Comparison of ENCODE assay signal across 9 cellular contexts in the genomic region with DNA sequence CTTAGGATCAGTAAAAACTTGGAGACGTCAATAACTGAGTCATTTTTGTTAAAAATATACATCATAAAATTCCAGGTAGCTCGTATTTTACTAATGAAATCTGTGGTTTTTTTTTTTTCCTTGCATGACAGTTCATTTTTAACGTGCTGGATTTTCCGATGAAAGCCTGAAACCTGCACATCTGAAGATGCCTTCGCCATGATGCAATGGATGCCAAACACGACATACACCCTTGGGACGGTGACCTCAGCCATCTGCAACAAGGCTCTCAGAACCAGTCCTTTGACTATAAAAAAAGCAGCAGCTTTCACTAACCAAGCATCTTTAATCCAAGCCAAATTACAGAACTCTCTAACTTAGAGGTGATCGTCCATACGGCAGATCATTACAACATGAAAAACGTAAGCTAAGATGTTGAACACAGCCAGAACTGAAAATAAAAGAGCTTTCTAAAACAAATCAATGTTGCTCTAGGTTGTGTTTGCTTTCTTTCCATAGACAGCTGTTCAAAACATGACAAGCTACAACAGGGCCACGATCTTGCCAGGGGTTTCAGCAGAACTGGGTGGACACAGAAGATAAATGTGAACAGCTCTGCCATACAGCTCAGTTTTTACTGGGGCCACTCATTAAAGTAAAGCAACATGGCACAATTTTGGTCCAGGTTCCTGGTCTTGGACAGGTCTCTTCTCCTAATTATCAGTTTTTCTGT. TPM values are rescaled to one million over a fixed set of nuclear protein-coding genes. Genes with fewer than 3 reads are reported as not detected.
DNase-seq lines count a peak whose midpoint lies in the region; ATAC-seq and TF ChIP-seq lines count a peak whose summit lies in the region.
"Had no signal": no experiment of that assay in that cellular context is flagged by ENCODE, and none has a peak within 500 bp of the region (broad histone marks: within the 10 kb centered on the region; RNA-seq: fewer than 3 reads in every experiment).

No MANE protein-coding gene starts in this region.

- H3K27me3 Mint-ChIP-seq in activated naive CD4-positive, alpha-beta T cell treated with anti-CD3 and anti-CD28 coated beads, Interleukin-2, amount 10 ng/mL, durations not matched to agents 7 days and 5 days, result no peaks in the 10 kb centered on the region
- H3K27me3 Mint-ChIP-seq in dendritic cell treated with granulocyte-macrophage colony-stimulating factor and Interleukin-4, amounts not matched to agents 40 ng/mL and 50 ng/mL, for 4 days, result no peaks in the 10 kb centered on the region

- TF ChIP-seq CTCF in WERI-Rb-1 (IDR thresholded peaks at IDR 0.05; ENCODE audit: low read depth, low read length), result no peak

- no peaks in the 10 kb centered on the region for H3K27me3 ChIP-seq in skeletal muscle tissue (ENCODE audit: control insufficient read depth in 3 of 3, insufficient read depth in 3 of 3, low read length in 3 of 3)
- H3K27me3 ChIP-seq in WERI-Rb-1 (ENCODE audit: insufficient read depth, low read depth, severe bottlenecking), result no peaks in the 10 kb centered on the region

- H3K27ac ChIP-seq in skeletal muscle tissue (ENCODE audit: low read depth, low read length), result peak overlapping the region; percentile 10
- H3K27ac ChIP-seq in WERI-Rb-1, result no peak overlapping the region

- H3K4me1 ChIP-seq in skeletal muscle tissue (ENCODE audit: control insufficient read depth in 3 of 3, insufficient read depth in 3 of 3, low read length in 3 of 3), result peaks cover 13 to 27% (median 18%) of the 10 kb centered on the region in 3 donors

- peaks cover 86% of the 10 kb centered on the region for H3K4me1 Mint-ChIP-seq in activated naive CD4-positive, alpha-beta T cell treated with anti-CD3 and anti-CD28 coated beads, Interleukin-2, amount 10 ng/mL, durations not matched to agents 7 days and 5 days
- peaks cover 77% of the 10 kb centered on the region for H3K4me1 Mint-ChIP-seq in dendritic cell treated with granulocyte-macrophage colony-stimulating factor and Interleukin-4, amounts not matched to agents 40 ng/mL and 50 ng/mL, for 4 days (ENCODE audit: low read depth)

- ATAC-seq in HG03439 (IDR thresholded peaks at IDR 0.05; ENCODE audit: unreplicated experiment), result peak; percentile 27

- H3K9ac ChIP-seq in skeletal muscle tissue (ENCODE audit: low read depth in 1 of 3, low read length in 3 of 3), result peak overlapping the region in 2 of 3 donors; percentile 1 to 37

- no peaks in the 10 kb centered on the region for H3K9me3 ChIP-seq in skeletal muscle tissue (ENCODE audit: control insufficient read depth in 3 of 3, low read length in 3 of 3)
- H3K9me3 ChIP-seq in WERI-Rb-1 (ENCODE audit: severe bottlenecking), result no peaks in the 10 kb centered on the region

- peaks cover 65% of the 10 kb centered on the region for H3K36me3 Mint-ChIP-seq in activated naive CD4-positive, alpha-beta T cell treated with anti-CD3 and anti-CD28 coated beads, Interleukin-2, amount 10 ng/mL, durations not matched to agents 7 days and 5 days
- H3K36me3 Mint-ChIP-seq in dendritic cell treated with granulocyte-macrophage colony-stimulating factor and Interleukin-4, amounts not matched to agents 40 ng/mL and 50 ng/mL, for 4 days (ENCODE audit: low read depth), result peaks cover 46% of the 10 kb centered on the region

- H3K36me3 ChIP-seq in skeletal muscle tissue (ENCODE audit: control insufficient read depth in 3 of 3, insufficient read depth in 3 of 3, low read length in 3 of 3) (no peaks in the 10 kb centered on the region), WERI-Rb-1 (peaks cover 24% of the 10 kb centered on the region; the same call in 1 of the 2 replicates)

- CTCF ChIA-PET in activated naive CD4-positive, alpha-beta T cell treated with anti-CD3 and anti-CD28 coated beads, Interleukin-2, amount 10 ng/mL, durations not matched to agents 7 days and 5 days (lab: Charles Lee), result interaction anchor here (0.7 to 1.6 kb wide), 6 partner anchors 14 to 280 kb away, joined by 3 to 6 read pairs (median 4); no protein-coding TSS in a partner anchor

- H3K4me3 ChIP-seq in skeletal muscle tissue (ENCODE audit: low read length in 3 of 3) (peak overlapping the region in 1 of 3 donors; percentile 65), WERI-Rb-1 (ENCODE audit: low read depth, low read length) (no peak overlapping the region)

- no peaks in the 10 kb centered on the region for H3K9me3 Mint-ChIP-seq in activated naive CD4-positive, alpha-beta T cell treated with anti-CD3 and anti-CD28 coated beads, Interleukin-2, amount 10 ng/mL, durations not matched to agents 7 days and 5 days
- no peaks in the 10 kb centered on the region for H3K9me3 Mint-ChIP-seq in dendritic cell treated with granulocyte-macrophage colony-stimulating factor and Interleukin-4, amounts not matched to agents 40 ng/mL and 50 ng/mL, for 4 days

- peak overlapping the region; percentile 48 for H3K4me3 Mint-ChIP-seq in activated naive CD4-positive, alpha-beta T cell treated with anti-CD3 and anti-CD28 coated beads, Interleukin-2, amount 10 ng/mL, durations not matched to agents 7 days and 5 days
- H3K4me3 Mint-ChIP-seq in dendritic cell treated with granulocyte-macrophage colony-stimulating factor and Interleukin-4, amounts not matched to agents 40 ng/mL and 50 ng/mL, for 4 days, result no peak overlapping the region

- H3K27ac Mint-ChIP-seq in activated naive CD4-positive, alpha-beta T cell treated with anti-CD3 and anti-CD28 coated beads, Interleukin-2, amount 10 ng/mL, durations not matched to agents 7 days and 5 days, result peak overlapping the region; percentile 86
- H3K27ac Mint-ChIP-seq in dendritic cell treated with granulocyte-macrophage colony-stimulating factor and Interleukin-4, amounts not matched to agents 40 ng/mL and 50 ng/mL, for 4 days, result peak overlapping the region; percentile 65

- DNase-seq in activated naive CD4-positive, alpha-beta T cell treated with anti-CD3 and anti-CD28 coated beads, Interleukin-2, amount 10 ng/mL, durations not matched to agents 7 days and 5 days, result no peak
- DNase-seq in activated naive CD4-positive, alpha-beta T cell (lab: John Stamatoyannopoulos, UW), result no peak
- DNase-seq in MV-4-11 (lab: John Stamatoyannopoulos, UW) (no peak), WERI-Rb-1 (no peak), NCI-H1048 (lab: John Stamatoyannopoulos, UW) (no peak)

- intact Hi-C loops in dendritic cell treated with granulocyte-macrophage colony-stimulating factor and Interleukin-4, amounts not matched to agents 40 ng/mL and 50 ng/mL, for 4 days (cut with micrococcal nuclease), result no loop called here

RNA-seq across cellular contexts. Expression of gene NIN, which starts 7.8 kb away (rescaled TPM):
- 24.0 TPM for total RNA-seq in skeletal muscle tissue

RNA-seq across cellular contexts. Expression of gene ABHD12B, which starts 48.6 kb away (rescaled TPM):
- not detected for total RNA-seq in skeletal muscle tissue
- total RNA-seq: T-helper 1 cell treated with Interleukin-12 subunit alpha and Interleukin-12 subunit beta and Interleukin-4 antibody, amounts not matched to agents 30 ng/mL and 1 ng/mL, for 36 hours had no signal
